In genomic region chr2:41387519-41387918, GRCh38 we compare ENCODE assay signal across 32 cellular contexts.
DNase-seq lines count a peak whose midpoint lies in the region; ATAC-seq, FAIRE-seq and TF ChIP-seq lines count a peak whose summit lies in the region.
"Had no signal": no experiment of that assay in that cellular context is flagged by ENCODE, and none has a peak within 500 bp of the region (broad histone marks: within the 10 kb centered on the region; RNA-seq: fewer than 3 reads in every experiment).

No MANE protein-coding gene starts in this region.

- no peak overlapping the region for H3K4me2 ChIP-seq in HepG2 (ENCODE audit: low read depth, low read length)
- H3K4me2 ChIP-seq: A549; BLaER1; BLaER1 treated with 17β-estradiol and CSF1 and Interleukin-3, amounts not matched to agents 10 nM and 100 nM had no signal

- no peak overlapping the region for H3K9ac ChIP-seq in HepG2 (ENCODE audit: insufficient read depth, low read depth, low read length)
- H3K9ac ChIP-seq: BLaER1; BLaER1 treated with 17β-estradiol and CSF1 and Interleukin-3, amounts not matched to agents 10 nM and 100 nM had no signal

- H2AFZ ChIP-seq in HepG2 (ENCODE audit: low read length), result no peak overlapping the region

- intact Hi-C loops in HepG2 (cut with micrococcal nuclease; ENCODE audit: unreplicated experiment) (no loop called here), right lobe of liver (cut with DNase I) (no loop called here)

- DNase-seq in HepG2 (ENCODE audit: low spot score) (no peak), right lobe of liver (no peak), DMS79 treated with DMSO at 0.1 percent for 48 hours (lab: John Stamatoyannopoulos, UW) (no peak), middle frontal gyrus (ENCODE audit: extremely low spot score, low spot score) (no peak)
- DNase-seq: 8988T; ACHN; AML-193; BE2C; C1 segment of cervical spinal cord; Caco-2; Calu3; CD4-positive, alpha-beta memory T cell; CD4-positive, alpha-beta T cell; CD4-positive, CD25-positive, alpha-beta regulatory T cell; CD8-positive, alpha-beta memory T cell; CD8-positive, alpha-beta T cell; COR-L47; DMS 273 treated with DMSO at 0.1 percent for 48 hours; DMS153; DMS53; DMS79; DND-41; EL had no signal

- H3K27ac ChIP-seq in HepG2 (ENCODE audit: extremely low read length, insufficient read depth, low read length) (no peak overlapping the region), right lobe of liver (no peak overlapping the region)
- H3K27ac ChIP-seq: 22Rv1; A549; BLaER1; BLaER1 treated with 17β-estradiol and CSF1 and Interleukin-3, amounts not matched to agents 10 nM and 100 nM; C4-2B had no signal

- TF ChIP-seq POLR2A in HepG2 (IDR thresholded peaks at IDR 0.05; ENCODE audit: insufficient read depth in 1 of 2, low read depth in 2 of 2, low read length in 2 of 2) (no peak), right lobe of liver (IDR thresholded peaks at IDR 0.05) (no peak)

- H3K4me3 ChIP-seq in HepG2 (replicated peaks in 1 of 3; ENCODE audit: insufficient read depth in 1 of 3, low read depth in 2 of 3, low read length in 3 of 3), result no peak overlapping the region
- H3K4me3 ChIP-seq in right lobe of liver, result no peak overlapping the region
- H3K4me3 ChIP-seq: A549; BLaER1; BLaER1 treated with 17β-estradiol and CSF1 and Interleukin-3, amounts not matched to agents 10 nM and 100 nM had no signal

- no TSS peak for BruUV-seq in HepG2 (replicated peaks; lab: Mats Ljungman, UMichigan)

- no peak for TF ChIP-seq RAD21 in HepG2 (CRISPR knock-in tag; IDR thresholded peaks at IDR 0.05)

- no peak for FAIRE-seq in HepG2 (lab: Jason Lieb, UNC)
- FAIRE-seq in TTC549 (lab: Jason Lieb, UNC), result peak; percentile 85
- FAIRE-seq in colon (lab: Jason Lieb, UNC), result peak; percentile 55
- FAIRE-seq: A204.1, D721Med had no signal

- TF ChIP-seq CTCF in HepG2 (CRISPR knock-in tag; IDR thresholded peaks at IDR 0.05), result no peak
- no peak for TF ChIP-seq CTCF in right lobe of liver (IDR thresholded peaks at IDR 0.05)

- H3K9me3 ChIP-seq in HepG2 (ENCODE audit: low read length) (no peaks in the 10 kb centered on the region), right lobe of liver (no peaks in the 10 kb centered on the region)
- H3K9me3 ChIP-seq: A549; BE2C; BLaER1; BLaER1 treated with 17β-estradiol and CSF1 and Interleukin-3, amounts not matched to agents 10 nM and 100 nM; Caco-2 had no signal

- no peak for TF ChIP-seq EP300 in HepG2 (IDR thresholded peaks at IDR 0.05; ENCODE audit: low read depth in 2 of 2, low read length in 2 of 2)
- TF ChIP-seq EP300 in HepG2 (CRISPR knock-in tag; IDR thresholded peaks at IDR 0.05; ENCODE audit: borderline replicate concordance), result no peak

- H3K36me3 ChIP-seq in HepG2 (replicated peaks in 1 of 2; ENCODE audit: control insufficient read depth in 1 of 2, insufficient read depth in 2 of 2, low read length in 2 of 2), result no peaks in the 10 kb centered on the region
- H3K36me3 ChIP-seq in right lobe of liver, result no peaks in the 10 kb centered on the region
- H3K36me3 ChIP-seq: BE2C; BLaER1; BLaER1 treated with 17β-estradiol and CSF1 and Interleukin-3, amounts not matched to agents 10 nM and 100 nM had no signal

- H3K27me3 ChIP-seq in HepG2 (ENCODE audit: control insufficient read depth in 1 of 2, insufficient read depth in 2 of 2, low read length in 2 of 2), result no peaks in the 10 kb centered on the region
- H3K27me3 ChIP-seq in right lobe of liver, result no peaks in the 10 kb centered on the region
- H3K27me3 ChIP-seq: BE2C; BLaER1; BLaER1 treated with 17β-estradiol and CSF1 and Interleukin-3, amounts not matched to agents 10 nM and 100 nM had no signal

- POLR2A ChIA-PET in HepG2 (lab: Yijun Ruan, JAX), result no interaction called here

- CTCF ChIA-PET in HepG2 (lab: Yijun Ruan, JAX; ENCODE audit: low intra/inter-chr PET ratio, low total read pairs), result no interaction called here

- H4K20me1 ChIP-seq in HepG2 (ENCODE audit: insufficient read depth, low read length), result no peaks in the 10 kb centered on the region
- H4K20me1 ChIP-seq: BLaER1; BLaER1 treated with 17β-estradiol and CSF1 and Interleukin-3, amounts not matched to agents 10 nM and 100 nM had no signal

- in situ Hi-C loops in HepG2 (cut with HindIII; ENCODE audit: extremely low pct_ligation_motif_present, low pct_unique_long_range_greater_than_20kb), result no loop called here

- H3K4me1 ChIP-seq in HepG2 (ENCODE audit: insufficient read depth, low read length) (no peaks in the 10 kb centered on the region), right lobe of liver (no peaks in the 10 kb centered on the region)
- H3K4me1 ChIP-seq: A549; BE2C; BLaER1; BLaER1 treated with 17β-estradiol and CSF1 and Interleukin-3, amounts not matched to agents 10 nM and 100 nM; Caco-2 had no signal

- H3K79me2 ChIP-seq in HepG2 (ENCODE audit: insufficient read depth, low read length), result no peaks in the 10 kb centered on the region

- 4% methylated on average over 2 of the region's 2 CpGs for WGBS in HepG2 (ENCODE audit: low lambda C conversion rate)
- 45% methylated on average over 2 of the region's 2 CpGs for WGBS in right lobe of liver (ENCODE audit: insufficient coverage, low coverage, low lambda C conversion rate, missing lambda C conversion rate)

- no peak for ATAC-seq in HepG2
- no peak for ATAC-seq in right lobe of liver
- ATAC-seq: A549; CD8-positive, alpha-beta T cell had no signal

TF ChIP-seq in HepG2, 621 proteins besides CTCF, POLR2A, EP300 and RAD21:
- TF ChIP-seq MIER2 (CRISPR knock-in tag; IDR thresholded peaks at IDR 0.05) (no peak), ZNF709 (CRISPR knock-in tag; IDR thresholded peaks at IDR 0.05) (no peak), CREB1 (IDR thresholded peaks at IDR 0.05) (peak; percentile 62), CREB1 (CRISPR knock-in tag; IDR thresholded peaks at IDR 0.05) (no peak), ATF7 (IDR thresholded peaks at IDR 0.05) (peak; percentile 80), ATF7 (CRISPR knock-in tag; IDR thresholded peaks at IDR 0.05) (no peak), MAZ (IDR thresholded peaks at IDR 0.05; ENCODE audit: borderline replicate concordance, low read depth, low read length) (no peak), MAZ (CRISPR knock-in tag; IDR thresholded peaks at IDR 0.05; ENCODE audit: low read depth) (no peak), MAFK (conservative IDR thresholded peaks at IDR 0.05 in 1 of 2, IDR thresholded peaks at IDR 0.05 in 1 of 2; ENCODE audit: low read length in 2 of 2) (peak in 1 of 2 experiments; percentile 49; a peak in 2 of 4 replicates), PCBP1 (IDR thresholded peaks at IDR 0.05; ENCODE audit: borderline replicate concordance, low read depth, low read length) (no peak)
